Comparison of ENCODE assay signal across 1 cellular context in genomic region chr2:75379811-75380210, GRCh38.
TF ChIP-seq lines count a peak whose summit lies in the region.

No MANE protein-coding gene starts in this region.

TF ChIP-seq in H1, 55 proteins besides CTCF, POLR2A, EP300 and RAD21 (continued from another document):
- TF ChIP-seq GABPA (IDR thresholded peaks at IDR 0.05; ENCODE audit: borderline replicate concordance, insufficient read depth, low read length) (no peak), POLR2AphosphoS5 (IDR thresholded peaks at IDR 0.05; ENCODE audit: low read depth, low read length) (no peak), CREB1 (IDR thresholded peaks at IDR 0.05) (no peak), CHD2 (IDR thresholded peaks at IDR 0.05; ENCODE audit: low read length) (no peak)
- TF ChIP-seq, protein P1, sequence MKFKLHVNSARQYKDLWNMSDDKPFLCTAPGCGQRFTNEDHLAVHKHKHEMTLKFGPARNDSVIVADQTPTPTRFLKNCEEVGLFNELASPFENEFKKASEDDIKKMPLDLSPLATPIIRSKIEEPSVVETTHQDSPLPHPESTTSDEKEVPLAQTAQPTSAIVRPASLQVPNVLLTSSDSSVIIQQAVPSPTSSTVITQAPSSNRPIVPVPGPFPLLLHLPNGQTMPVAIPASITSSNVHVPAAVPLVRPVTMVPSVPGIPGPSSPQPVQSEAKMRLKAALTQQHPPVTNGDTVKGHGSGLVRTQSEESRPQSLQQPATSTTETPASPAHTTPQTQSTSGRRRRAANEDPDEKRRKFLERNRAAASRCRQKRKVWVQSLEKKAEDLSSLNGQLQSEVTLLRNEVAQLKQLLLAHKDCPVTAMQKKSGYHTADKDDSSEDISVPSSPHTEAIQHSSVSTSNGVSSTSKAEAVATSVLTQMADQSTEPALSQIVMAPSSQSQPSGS (IDR thresholded peaks at IDR 0.05; ENCODE audit: low read length), result no peak
